Comparison of ENCODE assay signal across 8 cellular contexts in the genomic region with DNA sequence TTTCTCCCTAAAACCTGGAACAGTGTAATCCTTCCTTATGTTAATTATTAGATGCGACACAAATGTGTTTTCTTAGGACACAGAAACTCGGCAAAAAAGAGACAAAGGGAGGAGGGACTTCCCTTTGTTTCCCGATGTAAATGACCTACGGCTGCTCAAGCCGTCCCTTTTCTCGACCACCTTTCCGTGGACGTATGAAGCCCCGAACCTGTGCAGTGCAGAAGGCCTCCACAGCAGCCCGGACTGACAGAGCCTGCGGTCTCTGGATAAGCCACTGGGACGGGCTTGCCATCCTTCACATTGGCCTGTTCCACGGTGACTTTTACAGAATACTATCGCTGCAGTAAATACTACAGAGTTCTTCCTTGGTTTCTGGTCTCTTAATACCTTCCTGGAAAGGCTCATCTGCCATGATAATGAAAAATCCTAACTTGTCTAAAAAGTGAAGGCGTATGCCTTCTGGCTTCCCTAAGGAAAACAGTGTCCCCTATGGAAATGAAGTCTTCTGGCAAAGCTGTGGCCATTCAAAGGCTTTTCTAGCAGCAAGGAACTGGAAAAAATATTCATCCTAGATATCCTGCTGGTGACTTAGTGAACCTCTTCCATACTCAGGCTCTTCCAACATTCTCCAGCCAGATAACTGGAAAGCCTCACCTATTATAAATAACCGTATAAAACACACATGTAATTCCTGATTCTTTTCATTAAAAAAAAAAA.
DNase-seq lines count a peak whose midpoint lies in the region; ATAC-seq, FAIRE-seq and TF ChIP-seq lines count a peak whose summit lies in the region.

No MANE protein-coding gene starts in this region.

- no peak for TF ChIP-seq EP300 in SK-N-SH (IDR thresholded peaks at IDR 0.05; ENCODE audit: borderline replicate concordance in 1 of 2, low read depth in 1 of 2, low read length in 1 of 2)

- peaks cover 21% of the 10 kb centered on the region for H4K20me1 ChIP-seq in SK-N-SH (ENCODE audit: insufficient read depth)
- H4K20me1 ChIP-seq in astrocyte (ENCODE audit: insufficient read depth, low read length) = peaks cover 42% of the 10 kb centered on the region

- DNase-seq in SK-N-SH (peak; percentile 30), astrocyte (ENCODE audit: low read depth) (no peak), iPS-NIHi11 (ENCODE audit: low spot score) (peak; percentile 48), H4 (ENCODE audit: low spot score) (no peak)
- DNase-seq in stimulated activated naive B cell treated with anti-CD40 and anti-IgM and Interleukin-4, amounts not matched to agents 10 μg/mL and 1 μg/mL and 100 μg/mL, for 72 hours = no peak
- DNase-seq in activated CD8-positive, alpha-beta memory T cell treated with anti-CD3 and anti-CD28 coated beads, Interleukin-2, amount 50 U/mL, for 4 hours = no peak

- H2AFZ ChIP-seq in SK-N-SH (ENCODE audit: low read depth) = no peak overlapping the region
- peak overlapping the region; percentile 24 for H2AFZ ChIP-seq in astrocyte (ENCODE audit: low read depth, low read length)

- H3K9me3 ChIP-seq in SK-N-SH (no peaks in the 10 kb centered on the region), astrocyte (ENCODE audit: insufficient read depth, low read depth, low read length) (no peaks in the 10 kb centered on the region)

- peak; percentile 23 for FAIRE-seq in astrocyte (lab: Jason Lieb, UNC)

- H3K4me1 ChIP-seq in SK-N-SH (ENCODE audit: control insufficient read depth in 1 of 2, insufficient read depth in 2 of 2, low read depth in 1 of 2, low read length in 1 of 2) = peaks cover 17 to 48% of the 10 kb centered on the region in 2 experiments
- peaks cover 43% of the 10 kb centered on the region for H3K4me1 ChIP-seq in astrocyte (ENCODE audit: insufficient read depth, low read length)

- H3F3A ChIP-seq in SK-N-SH (replicated peaks; ENCODE audit: insufficient read depth) = peaks cover 26% of the 10 kb centered on the region

- H3K79me2 ChIP-seq in SK-N-SH (ENCODE audit: insufficient read depth) (peaks cover 77% of the 10 kb centered on the region), astrocyte (ENCODE audit: insufficient read depth, low read length) (peaks cover 77% of the 10 kb centered on the region)

- WGBS in SK-N-SH (ENCODE audit: low lambda C conversion rate) = 86% methylated on average over 16 of the region's 16 CpGs

- no peak overlapping the region for H3K4me3 ChIP-seq in SK-N-SH (ENCODE audit: low read depth in 2 of 2, low read length in 1 of 2)
- H3K4me3 ChIP-seq in astrocyte (ENCODE audit: insufficient read depth, low read depth, low read length) = peak overlapping the region; percentile 49

- peak overlapping the region; percentile 6 to 26; a peak in 3 of 4 replicates for H3K27ac ChIP-seq in SK-N-SH (ENCODE audit: low read depth in 2 of 2, low read length in 1 of 2)
- peak overlapping the region; percentile 46 for H3K27ac ChIP-seq in astrocyte (ENCODE audit: low read depth, low read length)

- H3K4me2 ChIP-seq in SK-N-SH (peak overlapping the region; percentile 65), astrocyte (ENCODE audit: low read length) (peak overlapping the region; percentile 93)

- no peak for TF ChIP-seq RAD21 in SK-N-SH (IDR thresholded peaks at IDR 0.05; ENCODE audit: low read length)

- H3K36me3 Mint-ChIP-seq in astrocyte (ENCODE audit: low read depth, unreplicated experiment) = peaks cover 1% of the 10 kb centered on the region
- no peaks in the 10 kb centered on the region for H3K36me3 Mint-ChIP-seq in stimulated activated naive B cell treated with anti-CD40 and anti-IgM and Interleukin-4, amounts not matched to agents 10 μg/mL and 1 μg/mL and 100 μg/mL, for 72 hours

- POLR2A ChIA-PET in SK-N-SH (lab: Yijun Ruan, JAX) = no interaction called here

- ATAC-seq in SK-N-SH treated with all-trans-retinoic acid at 6 μM for 48 hours = no peak
- ATAC-seq in stimulated activated naive B cell treated with anti-CD40 and anti-IgM and Interleukin-4, amounts not matched to agents 10 μg/mL and 1 μg/mL and 100 μg/mL, for 72 hours (replicated peaks) = no peak
- ATAC-seq in GM18519 (IDR thresholded peaks at IDR 0.05; ENCODE audit: low FRiP score, unreplicated experiment) = no peak

- H3K9me2 ChIP-seq in SK-N-SH = no peaks in the 10 kb centered on the region

- no peaks in the 10 kb centered on the region for H3K9me3 Mint-ChIP-seq in astrocyte (ENCODE audit: unreplicated experiment)
- H3K9me3 Mint-ChIP-seq in stimulated activated naive B cell treated with anti-CD40 and anti-IgM and Interleukin-4, amounts not matched to agents 10 μg/mL and 1 μg/mL and 100 μg/mL, for 72 hours = no peaks in the 10 kb centered on the region

- peaks cover 48% of the 10 kb centered on the region for H3K4me1 Mint-ChIP-seq in astrocyte (ENCODE audit: low read depth, unreplicated experiment)
- H3K4me1 Mint-ChIP-seq in stimulated activated naive B cell treated with anti-CD40 and anti-IgM and Interleukin-4, amounts not matched to agents 10 μg/mL and 1 μg/mL and 100 μg/mL, for 72 hours = peaks cover 38 to 69% of the 10 kb centered on the region in 2 donors

- peak overlapping the region; percentile 32; the same call in 1 of the 2 replicates for H3K9ac ChIP-seq in SK-N-SH
- H3K9ac ChIP-seq in astrocyte (ENCODE audit: low read length) = peak overlapping the region; percentile 90

- H3K27me3 ChIP-seq in SK-N-SH (ENCODE audit: insufficient read depth) (no peaks in the 10 kb centered on the region), astrocyte (ENCODE audit: insufficient read depth, low read length) (no peaks in the 10 kb centered on the region)

- H3K27ac Mint-ChIP-seq in astrocyte (ENCODE audit: unreplicated experiment) = peak overlapping the region; percentile 96
- H3K27ac Mint-ChIP-seq in stimulated activated naive B cell treated with anti-CD40 and anti-IgM and Interleukin-4, amounts not matched to agents 10 μg/mL and 1 μg/mL and 100 μg/mL, for 72 hours = peak overlapping the region; percentile 95

- H3K36me3 ChIP-seq in SK-N-SH (replicated peaks in 1 of 2; ENCODE audit: control insufficient read depth in 1 of 2, insufficient read depth in 2 of 2, low read length in 1 of 2) (peaks cover 0 to 2% of the 10 kb centered on the region in 2 experiments), astrocyte (ENCODE audit: insufficient read depth, low read length) (no peaks in the 10 kb centered on the region)

- H3K4me3 Mint-ChIP-seq in astrocyte (ENCODE audit: unreplicated experiment) = peak overlapping the region; percentile 86
- H3K4me3 Mint-ChIP-seq in stimulated activated naive B cell treated with anti-CD40 and anti-IgM and Interleukin-4, amounts not matched to agents 10 μg/mL and 1 μg/mL and 100 μg/mL, for 72 hours = peak overlapping the region; percentile 79 to 84

- TF ChIP-seq CTCF in SK-N-SH (IDR thresholded peaks at IDR 0.05) (no peak; the same call in 1 of the 2 replicates), astrocyte (IDR thresholded peaks at IDR 0.05; ENCODE audit: insufficient read depth, low read depth, low read length) (no peak)

- H3K27me3 Mint-ChIP-seq in astrocyte (ENCODE audit: low read depth, unreplicated experiment) = no peaks in the 10 kb centered on the region
- peaks cover 0 to 14% of the 10 kb centered on the region in 2 donors for H3K27me3 Mint-ChIP-seq in stimulated activated naive B cell treated with anti-CD40 and anti-IgM and Interleukin-4, amounts not matched to agents 10 μg/mL and 1 μg/mL and 100 μg/mL, for 72 hours

- CTCF ChIA-PET in SK-N-SH (lab: Yijun Ruan, JAX) = interaction anchor here (0.9 to 1.6 kb wide), 3 partner anchors 28 to 84 kb away, joined by 3 to 5 read pairs (median 3); no protein-coding TSS in a partner anchor

TF ChIP-seq in SK-N-SH, 30 proteins besides CTCF, POLR2A, EP300 and RAD21:
- TF ChIP-seq FOXM1 (IDR thresholded peaks at IDR 0.05; ENCODE audit: low read depth) (no peak), SIN3A (IDR thresholded peaks at IDR 0.05; ENCODE audit: borderline replicate concordance, low read depth, low read length) (no peak), RXRA (IDR thresholded peaks at IDR 0.05; ENCODE audit: borderline replicate concordance, low read depth) (no peak)

TF ChIP-seq in SK-N-SH treated with all-trans-retinoic acid at 6 μM for 48 hours, 23 proteins besides CTCF, POLR2A, EP300 and RAD21 (continues in another document):
- no peak for TF ChIP-seq SNAI2 (CRISPR knock-in tag; IDR thresholded peaks at IDR 0.05)
- TF ChIP-seq ZC3H10 (CRISPR knock-in tag; IDR thresholded peaks at IDR 0.05) = no peak
- TF ChIP-seq ZNF565 (CRISPR knock-in tag; conservative IDR thresholded peaks at IDR 0.05; ENCODE audit: low read depth) = no peak
- TF ChIP-seq ZFP30 (CRISPR knock-in tag; IDR thresholded peaks at IDR 0.05) = no peak
- TF ChIP-seq, protein P1, sequence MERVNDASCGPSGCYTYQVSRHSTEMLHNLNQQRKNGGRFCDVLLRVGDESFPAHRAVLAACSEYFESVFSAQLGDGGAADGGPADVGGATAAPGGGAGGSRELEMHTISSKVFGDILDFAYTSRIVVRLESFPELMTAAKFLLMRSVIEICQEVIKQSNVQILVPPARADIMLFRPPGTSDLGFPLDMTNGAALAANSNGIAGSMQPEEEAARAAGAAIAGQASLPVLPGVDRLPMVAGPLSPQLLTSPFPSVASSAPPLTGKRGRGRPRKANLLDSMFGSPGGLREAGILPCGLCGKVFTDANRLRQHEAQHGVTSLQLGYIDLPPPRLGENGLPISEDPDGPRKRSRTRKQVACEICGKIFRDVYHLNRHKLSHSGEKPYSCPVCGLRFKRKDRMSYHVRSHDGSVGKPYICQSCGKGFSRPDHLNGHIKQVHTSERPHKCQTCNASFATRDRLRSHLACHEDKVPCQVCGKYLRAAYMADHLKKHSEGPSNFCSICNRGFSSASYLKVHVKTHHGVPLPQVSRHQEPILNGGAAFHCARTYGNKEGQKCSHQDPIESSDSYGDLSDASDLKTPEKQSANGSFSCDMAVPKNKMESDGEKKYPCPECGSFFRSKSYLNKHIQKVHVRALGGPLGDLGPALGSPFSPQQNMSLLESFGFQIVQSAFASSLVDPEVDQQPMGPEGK (CRISPR knock-in tag; IDR thresholded peaks at IDR 0.05; ENCODE audit: borderline replicate concordance) = no peak
- TF ChIP-seq ARNTL (CRISPR knock-in tag; IDR thresholded peaks at IDR 0.05; ENCODE audit: borderline replicate concordance, low read depth) = no peak
- TF ChIP-seq TOX (CRISPR knock-in tag; IDR thresholded peaks at IDR 0.05; ENCODE audit: borderline replicate concordance) = no peak
- no peak for TF ChIP-seq TCF4 (CRISPR knock-in tag; IDR thresholded peaks at IDR 0.05; ENCODE audit: borderline replicate concordance)
- TF ChIP-seq, protein P2, sequence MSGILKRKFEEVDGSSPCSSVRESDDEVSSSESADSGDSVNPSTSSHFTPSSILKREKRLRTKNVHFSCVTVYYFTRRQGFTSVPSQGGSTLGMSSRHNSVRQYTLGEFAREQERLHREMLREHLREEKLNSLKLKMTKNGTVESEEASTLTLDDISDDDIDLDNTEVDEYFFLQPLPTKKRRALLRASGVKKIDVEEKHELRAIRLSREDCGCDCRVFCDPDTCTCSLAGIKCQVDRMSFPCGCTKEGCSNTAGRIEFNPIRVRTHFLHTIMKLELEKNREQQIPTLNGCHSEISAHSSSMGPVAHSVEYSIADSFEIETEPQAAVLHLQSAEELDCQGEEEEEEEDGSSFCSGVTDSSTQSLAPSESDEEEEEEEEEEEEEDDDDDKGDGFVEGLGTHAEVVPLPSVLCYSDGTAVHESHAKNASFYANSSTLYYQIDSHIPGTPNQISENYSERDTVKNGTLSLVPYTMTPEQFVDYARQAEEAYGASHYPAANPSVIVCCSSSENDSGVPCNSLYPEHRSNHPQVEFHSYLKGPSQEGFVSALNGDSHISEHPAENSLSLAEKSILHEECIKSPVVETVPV (CRISPR knock-in tag; IDR thresholded peaks at IDR 0.05) = no peak

Comparison
In these comparisons a context has a peak if more than half of its experiments do, and no peak if none do; other contexts are left out.
1. DNase-seq: peak in SK-N-SH (single experiment) and iPS-NIHi11 (single experiment); none in astrocyte (single experiment), stimulated activated naive B cell treated with anti-CD40 and anti-IgM and Interleukin-4, amounts not matched to agents 10 μg/mL and 1 μg/mL and 100 μg/mL, for 72 hours (single experiment), H4 (single experiment) and activated CD8-positive, alpha-beta memory T cell treated with anti-CD3 and anti-CD28 coated beads, Interleukin-2, amount 50 U/mL, for 4 hours (single experiment).